10 cellular contexts compared by ENCODE assay signal in genomic region chr10:33161550-33162247, GRCh38.
"Had no signal": no experiment of that assay in that cellular context is flagged by ENCODE, and none has a peak within 500 bp of the region (broad histone marks: within the 10 kb centered on the region; RNA-seq: fewer than 3 reads in every experiment).

No MANE protein-coding gene starts in this region.

- H3K4me3 ChIP-seq: GM23248, HAP-1, K562 had no signal

- H3K4me3 Mint-ChIP-seq: HFFc6 had no signal

- H3K27ac ChIP-seq: GM23248, HL-60 had no signal

- ATAC-seq: HCT116, K562 had no signal

- H3K9me3 ChIP-seq: HAP-1 had no signal

- DNase-seq: GM23248, GOT3, H7, HFFc6, IMR-90, KG1 had no signal

- H3K9me3 Mint-ChIP-seq: HFFc6 had no signal

- H3K36me3 ChIP-seq: HAP-1 had no signal

- H3K9ac ChIP-seq: GM23248 had no signal

- H2AFZ ChIP-seq: GM23248 had no signal

- H3K27ac Mint-ChIP-seq: HFFc6 had no signal
